Comparison of ENCODE assay signal across 8 cellular contexts in genomic region chr11:117876049-117876340, GRCh38. TPM values are rescaled to one million over a fixed set of nuclear protein-coding genes. Genes with fewer than 3 reads are reported as not detected.
DNase-seq lines count a peak whose midpoint lies in the region; ATAC-seq and TF ChIP-seq lines count a peak whose summit lies in the region.

No MANE protein-coding gene starts in this region.

- H3K4me2 ChIP-seq in fibroblast of lung (ENCODE audit: extremely low read depth, insufficient read depth, low read length), result peak overlapping the region; percentile 48

- H3K27ac ChIP-seq in fibroblast of lung (ENCODE audit: insufficient read depth, low read length) (no peak overlapping the region), psoas muscle (peak overlapping the region; percentile 55)

- H3K36me3 ChIP-seq in ES-I3 (ENCODE audit: insufficient read depth, low read length), result no peaks in the 10 kb centered on the region
- no peaks in the 10 kb centered on the region for H3K36me3 ChIP-seq in fibroblast of lung (ENCODE audit: control insufficient read depth, insufficient read depth, low read length)
- no peaks in the 10 kb centered on the region for H3K36me3 ChIP-seq in psoas muscle (ENCODE audit: insufficient read depth in 1 of 2, low read depth in 1 of 2)

- no peak overlapping the region for H2AFZ ChIP-seq in fibroblast of lung (ENCODE audit: low read length)

- TF ChIP-seq CTCF in fibroblast of lung (conservative IDR thresholded peaks at IDR 0.05 in 1 of 2, IDR thresholded peaks at IDR 0.05 in 1 of 2; ENCODE audit: low read depth in 1 of 2, low read length in 2 of 2) (no peak), psoas muscle (IDR thresholded peaks at IDR 0.05) (no peak)

- ATAC-seq in SK-N-SH treated with all-trans-retinoic acid at 6 μM for 48 hours (peak; percentile 12; the same call in 1 of the 3 replicates), psoas muscle (peak in 1 of 4 donors; percentile 7), GM21528 (IDR thresholded peaks at IDR 0.05; ENCODE audit: low FRiP score, unreplicated experiment) (no peak)

- H3K79me2 ChIP-seq in fibroblast of lung (ENCODE audit: control insufficient read depth, insufficient read depth, low read length), result no peaks in the 10 kb centered on the region

- no peak for DNase-seq in fibroblast of lung (ENCODE audit: low read depth in 2 of 2)
- no peak for DNase-seq in psoas muscle
- no peak for DNase-seq in NCI-H1930 (lab: John Stamatoyannopoulos, UW)
- DNase-seq in stimulated activated CD4-positive, alpha-beta T cell treated with anti-CD3 and anti-CD28 coated beads, Interleukin-2, amount 100 ng/mL, for 24 hours, result no peak
- no peak for DNase-seq in NCI-H1436 (lab: John Stamatoyannopoulos, UW)

- peak overlapping the region; percentile 76 for H3K9ac ChIP-seq in ES-I3 (ENCODE audit: low read depth, low read length)
- H3K9ac ChIP-seq in fibroblast of lung (ENCODE audit: insufficient read depth, low read length), result no peak overlapping the region

- peak overlapping the region in 2 of 4 experiments; percentile 42 to 80 for H3K4me3 ChIP-seq in fibroblast of lung (replicated peaks in 1 of 4; ENCODE audit: control extremely low read depth in 1 of 4, insufficient read depth in 1 of 4, low read depth in 3 of 4, low read length in 4 of 4)
- peak overlapping the region; percentile 68 for H3K4me3 ChIP-seq in psoas muscle

- H3K9me3 ChIP-seq in ES-I3 (ENCODE audit: control insufficient read depth, insufficient read depth, low read length) (no peaks in the 10 kb centered on the region), fibroblast of lung (ENCODE audit: control insufficient read depth, insufficient read depth, low read depth, low read length) (no peaks in the 10 kb centered on the region), psoas muscle (no peaks in the 10 kb centered on the region)

- 0 to 2% (median 2%) methylated on average over 10 of the region's 10 CpGs for WGBS in psoas muscle, 3 donors

- H3K4me1 ChIP-seq in ES-I3 (ENCODE audit: insufficient read depth, low read length), result peaks cover 25% of the 10 kb centered on the region
- H3K4me1 ChIP-seq in fibroblast of lung (ENCODE audit: control insufficient read depth, extremely low read depth, insufficient read depth, low read length), result no peaks in the 10 kb centered on the region
- H3K4me1 ChIP-seq in psoas muscle, result no peaks in the 10 kb centered on the region

- H3K27me3 ChIP-seq in fibroblast of lung (ENCODE audit: control insufficient read depth, insufficient read depth, low read length) (peaks cover 34% of the 10 kb centered on the region), psoas muscle (ENCODE audit: insufficient read depth in 3 of 3, low read length in 2 of 3) (peaks cover 0 to 86% (median 24%) of the 10 kb centered on the region in 3 donors)

- intact Hi-C loops in psoas muscle (cut with DNase I), result no loop called here

- no peaks in the 10 kb centered on the region for H4K20me1 ChIP-seq in fibroblast of lung (ENCODE audit: control insufficient read depth, extremely low read depth, insufficient read depth, low read length)

TF ChIP-seq in SK-N-SH treated with all-trans-retinoic acid at 6 μM for 48 hours, 23 proteins besides CTCF, POLR2A, EP300 and RAD21 (continues in another document):
- TF ChIP-seq ZC3H10 (CRISPR knock-in tag; IDR thresholded peaks at IDR 0.05) (no peak), TCF4 (CRISPR knock-in tag; IDR thresholded peaks at IDR 0.05; ENCODE audit: borderline replicate concordance) (no peak), CSDC2 (CRISPR knock-in tag; IDR thresholded peaks at IDR 0.05) (no peak), PATZ1 (CRISPR knock-in tag; IDR thresholded peaks at IDR 0.05; ENCODE audit: borderline replicate concordance) (no peak), OSR1 (CRISPR knock-in tag; IDR thresholded peaks at IDR 0.05) (no peak), CSRNP3 (CRISPR knock-in tag; IDR thresholded peaks at IDR 0.05) (no peak), ZNF70 (CRISPR knock-in tag; IDR thresholded peaks at IDR 0.05) (no peak), RARB (CRISPR knock-in tag; IDR thresholded peaks at IDR 0.05) (no peak), PPARA (CRISPR knock-in tag; IDR thresholded peaks at IDR 0.05; ENCODE audit: borderline replicate concordance) (no peak), TSHZ2 (CRISPR knock-in tag; IDR thresholded peaks at IDR 0.05) (no peak), GLIS3 (CRISPR knock-in tag; IDR thresholded peaks at IDR 0.05) (no peak), SNAI2 (CRISPR knock-in tag; IDR thresholded peaks at IDR 0.05) (no peak)

RNA-seq across cellular contexts. Expression of gene FXYD6, which starts 0.5 kb away (rescaled TPM):
- total RNA-seq in fibroblast of lung (5.1 and 8.0 TPM in 2 replicates), psoas muscle (10 to 100 TPM; 10.8 to 27.9 (median 11.5) TPM)
- polyA plus RNA-seq in fibroblast of lung (0.43 and 11.5 TPM in 2 replicates), psoas muscle (10 to 100 TPM; 14.0 to 17.5 (median 14.8) TPM)
- polyA plus RNA-seq in fibroblast of lung (2012), result 0.21 and 7.2 TPM in 2 replicates
- 11.4 TPM in 1 of 2 replicates, not detected in the other for polyA minus RNA-seq in fibroblast of lung (ENCODE audit: low replicate concordance)

RNA-seq across cellular contexts. Expression of gene FXYD2, which starts 51.5 kb away (rescaled TPM):
- 0.33 and 0.51 TPM in 2 replicates for total RNA-seq in fibroblast of lung
- polyA plus RNA-seq in fibroblast of lung, result 0.18 and 0.40 TPM in 2 replicates
- 1.2 TPM in 1 of 2 replicates, not detected in the other for polyA plus RNA-seq in fibroblast of lung (2012)
- not detected in 2 replicates for polyA minus RNA-seq in fibroblast of lung (ENCODE audit: low replicate concordance)
- under 1 TPM in 2 of 4 donors, not detected in 2; 0.42 to 0.69 TPM for total RNA-seq in psoas muscle
- polyA plus RNA-seq in psoas muscle, result under 1 TPM; 0.17 to 0.49 (median 0.24) TPM

RNA-seq across cellular contexts. Expression of gene TMPRSS13, which starts 53.2 kb away (rescaled TPM):
- total RNA-seq in fibroblast of lung (not detected in 2 replicates), psoas muscle (not detected)
- polyA plus RNA-seq in fibroblast of lung (not detected in 2 replicates), psoas muscle (not detected)
- not detected in 2 replicates for polyA plus RNA-seq in fibroblast of lung (2012)
- polyA minus RNA-seq in fibroblast of lung (ENCODE audit: low replicate concordance), result not detected in 2 replicates
